Comparison of ENCODE assay signal across 22 cellular contexts in the genomic region with DNA sequence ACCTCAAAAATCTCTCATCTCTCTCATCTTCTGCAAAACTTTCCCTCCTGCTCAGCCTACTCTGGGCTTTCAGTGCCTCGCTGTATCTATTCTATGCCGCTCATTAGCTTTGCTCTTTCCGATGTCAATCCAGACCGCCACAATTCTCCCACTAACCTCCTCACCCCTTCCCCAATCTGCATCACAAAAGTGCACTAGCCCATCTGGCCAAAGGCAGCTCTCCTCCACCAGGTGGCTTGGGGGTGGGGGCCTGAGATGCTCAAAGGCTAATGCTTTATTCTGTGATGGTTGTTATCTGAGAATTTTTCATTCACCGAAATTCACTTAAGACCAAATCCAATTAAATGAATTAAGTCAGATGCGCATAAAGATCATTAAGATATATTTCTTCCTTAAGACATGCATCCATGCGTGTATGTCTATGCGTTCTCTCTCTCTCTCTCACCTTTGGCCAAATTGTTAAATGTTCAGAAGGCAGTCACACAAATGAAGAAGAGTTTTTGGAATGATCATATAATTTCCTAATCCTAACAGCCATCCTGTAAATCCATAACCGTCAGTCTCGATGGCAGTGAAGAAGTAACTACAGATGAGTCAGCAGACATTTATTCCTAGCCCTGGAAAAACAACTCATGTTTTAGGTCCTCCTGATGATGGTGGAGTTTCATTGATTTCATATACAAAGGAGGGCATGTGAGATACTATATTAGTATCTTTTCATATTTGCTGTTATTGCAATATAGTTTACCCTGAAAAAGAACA.
DNase-seq lines count a peak whose midpoint lies in the region; ATAC-seq and TF ChIP-seq lines count a peak whose summit lies in the region.
"Had no signal": no experiment of that assay in that cellular context is flagged by ENCODE, and none has a peak within 500 bp of the region (broad histone marks: within the 10 kb centered on the region; RNA-seq: fewer than 3 reads in every experiment).

No MANE protein-coding gene starts in this region.

- no peak for TF ChIP-seq EP300 in SK-N-SH (IDR thresholded peaks at IDR 0.05; ENCODE audit: borderline replicate concordance in 1 of 2, low read depth in 1 of 2, low read length in 1 of 2)

- no peaks in the 10 kb centered on the region for H4K20me1 ChIP-seq in SK-N-SH (ENCODE audit: insufficient read depth)

- no peak for ATAC-seq in foreskin keratinocyte
- ATAC-seq in psoas muscle = no peak
- ATAC-seq in HG03442 (IDR thresholded peaks at IDR 0.05; ENCODE audit: unreplicated experiment) = no peak
- ATAC-seq in CD4-positive, alpha-beta T cell (ENCODE audit: poor library complexity) = no peak
- ATAC-seq: left lobe of liver, mucosa of descending colon, T-cell, upper lobe of right lung had no signal

- H3K4me3 Mint-ChIP-seq in CD4-positive, alpha-beta T cell = no peak overlapping the region
- H3K4me3 Mint-ChIP-seq: T-cell had no signal

- WGBS in SK-N-SH (ENCODE audit: low lambda C conversion rate) = 80% methylated on average over 10 of the region's 10 CpGs
- WGBS in psoas muscle, 3 donors = 77 to 83% (median 78%) methylated on average over 10 of the region's 10 CpGs

- intact Hi-C loops in psoas muscle (cut with DNase I) = no loop called here
- intact Hi-C loops in CD4-positive, alpha-beta T cell (cut with DNase I, micrococcal nuclease) = no loop called here

- no peaks in the 10 kb centered on the region for H3K9me3 ChIP-seq in HAP-1
- H3K9me3 ChIP-seq in SK-N-SH = no peaks in the 10 kb centered on the region
- no peaks in the 10 kb centered on the region for H3K9me3 ChIP-seq in psoas muscle
- no peaks in the 10 kb centered on the region for H3K9me3 ChIP-seq in CD4-positive, alpha-beta T cell (ENCODE audit: control insufficient read depth, low read length)
- H3K9me3 ChIP-seq: Caco-2, mucosa of descending colon, spleen, upper lobe of right lung had no signal

- peaks cover 17% of the 10 kb centered on the region for H3K4me1 ChIP-seq in HAP-1
- H3K4me1 ChIP-seq in SK-N-SH (ENCODE audit: control insufficient read depth in 1 of 2, insufficient read depth in 2 of 2, low read depth in 1 of 2, low read length in 1 of 2) = peaks cover 0 to 26% of the 10 kb centered on the region in 2 experiments; a peak in 3 of 4 replicates
- H3K4me1 ChIP-seq in foreskin keratinocyte = no peaks in the 10 kb centered on the region
- peaks cover 70% of the 10 kb centered on the region for H3K4me1 ChIP-seq in psoas muscle
- H3K4me1 ChIP-seq: Caco-2, upper lobe of right lung had no signal

- no peaks in the 10 kb centered on the region for H3K4me1 Mint-ChIP-seq in CD4-positive, alpha-beta T cell (ENCODE audit: low read depth)
- H3K4me1 Mint-ChIP-seq: T-cell had no signal

- no peaks in the 10 kb centered on the region for H3F3A ChIP-seq in SK-N-SH (replicated peaks; ENCODE audit: insufficient read depth)

- no peaks in the 10 kb centered on the region for H3K36me3 ChIP-seq in HAP-1 (replicated peaks)
- no peaks in the 10 kb centered on the region for H3K36me3 ChIP-seq in SK-N-SH (replicated peaks in 1 of 2; ENCODE audit: control insufficient read depth in 1 of 2, insufficient read depth in 2 of 2, low read length in 1 of 2)
- no peaks in the 10 kb centered on the region for H3K36me3 ChIP-seq in psoas muscle (ENCODE audit: insufficient read depth in 1 of 2, low read depth in 1 of 2)
- H3K36me3 ChIP-seq: spleen, upper lobe of right lung had no signal

- no peak overlapping the region for H3K4me2 ChIP-seq in SK-N-SH

- no peak overlapping the region for H3K27ac Mint-ChIP-seq in CD4-positive, alpha-beta T cell
- H3K27ac Mint-ChIP-seq: T-cell had no signal

- POLR2A ChIA-PET in SK-N-SH (lab: Yijun Ruan, JAX) = no interaction called here
- POLR2A ChIA-PET in CD4-positive, alpha-beta T cell (lab: Charles Lee) = no interaction called here

- no peaks in the 10 kb centered on the region for H3K9me3 Mint-ChIP-seq in CD4-positive, alpha-beta T cell
- H3K9me3 Mint-ChIP-seq: T-cell had no signal

- H2AFZ ChIP-seq in SK-N-SH (ENCODE audit: low read depth) = no peak overlapping the region

- peaks cover 5% of the 10 kb centered on the region; the same call in 1 of the 2 replicates for H3K79me2 ChIP-seq in SK-N-SH (ENCODE audit: insufficient read depth)

- CTCF ChIA-PET in SK-N-SH (lab: Yijun Ruan, JAX) = interaction anchor here (0.9 to 1.4 kb wide), 2 partner anchors 32 to 166 kb away, joined by 3 to 4 read pairs; no protein-coding TSS in a partner anchor
- CTCF ChIA-PET in CD4-positive, alpha-beta T cell (lab: Charles Lee) = no interaction called here

- H3K4me3 ChIP-seq in HAP-1 (no peak overlapping the region), SK-N-SH (ENCODE audit: low read depth in 2 of 2, low read length in 1 of 2) (no peak overlapping the region), psoas muscle (no peak overlapping the region)
- H3K4me3 ChIP-seq: mucosa of descending colon, spleen, upper lobe of right lung had no signal

- TF ChIP-seq CTCF in SK-N-SH (IDR thresholded peaks at IDR 0.05) (peak; percentile 19; the same call in 1 of the 2 replicates), foreskin keratinocyte (conservative IDR thresholded peaks at IDR 0.05) (peak; percentile 3), psoas muscle (IDR thresholded peaks at IDR 0.05) (no peak)
- no peak for TF ChIP-seq CTCF in CD4-positive, alpha-beta T cell (IDR thresholded peaks at IDR 0.05)

- no peaks in the 10 kb centered on the region for H3K36me3 Mint-ChIP-seq in CD4-positive, alpha-beta T cell (ENCODE audit: low read depth)
- H3K36me3 Mint-ChIP-seq: T-cell had no signal

- no peaks in the 10 kb centered on the region for H3K9me2 ChIP-seq in SK-N-SH

- no peak for TF ChIP-seq RAD21 in SK-N-SH (IDR thresholded peaks at IDR 0.05; ENCODE audit: low read length)

- H3K27me3 ChIP-seq in HAP-1 (ENCODE audit: low read depth) (no peaks in the 10 kb centered on the region), SK-N-SH (ENCODE audit: insufficient read depth) (no peaks in the 10 kb centered on the region), foreskin keratinocyte (no peaks in the 10 kb centered on the region), psoas muscle (ENCODE audit: insufficient read depth in 3 of 3, low read length in 2 of 3) (no peaks in the 10 kb centered on the region)
- H3K27me3 ChIP-seq in CD4-positive, alpha-beta T cell (ENCODE audit: control insufficient read depth, insufficient read depth, low read length) = no peaks in the 10 kb centered on the region
- H3K27me3 ChIP-seq: spleen, upper lobe of right lung had no signal

- in situ Hi-C loops in HAP-1 (cut with MboI; ENCODE audit: low sequenced_read_pairs) = no loop called here

- no peaks in the 10 kb centered on the region for H3K27me3 Mint-ChIP-seq in CD4-positive, alpha-beta T cell

- H3K27ac ChIP-seq in SK-N-SH (ENCODE audit: low read depth in 2 of 2, low read length in 1 of 2) (no peak overlapping the region), foreskin keratinocyte (no peak overlapping the region), psoas muscle (peak overlapping the region; percentile 88)
- no peak overlapping the region for H3K27ac ChIP-seq in CD4-positive, alpha-beta T cell (ENCODE audit: low read depth, low read length)
- H3K27ac ChIP-seq: HL-60, spleen, upper lobe of right lung had no signal

- DNase-seq in HAP-1 (ENCODE audit: low spot score in 2 of 2) (peak; percentile 77 to 81), SK-N-SH (peak; percentile 14), foreskin keratinocyte (no peak), psoas muscle (no peak), DMS53 (lab: John Stamatoyannopoulos, UW) (no peak), RKO (ENCODE audit: low spot score) (no peak)
- DNase-seq in CD4-positive, alpha-beta T cell = no peak
- DNase-seq: activated CD4-positive, alpha-beta T cell treated with anti-CD3 and anti-CD28 coated beads, Interleukin-2, amount 50 U/mL, for 4 hours; activated gamma-delta T cell; amygdala; Caco-2; cerebellar nuclear complex; mucosa of descending colon; NCI-H2029 treated with DMSO at 0.1 percent for 48 hours; Right ventricle myocardium superior; spleen; stimulated activated CD4-positive, alpha-beta T cell treated with anti-CD3 and anti-CD28 coated beads, Interleukin-4, amount 100 ng/mL, for 4 hours; T-cell; upper lobe of right lung had no signal

- no peak overlapping the region for H3K9ac ChIP-seq in SK-N-SH

TF ChIP-seq in SK-N-SH, 30 proteins besides CTCF, POLR2A, EP300 and RAD21:
- TF ChIP-seq, protein P1, sequence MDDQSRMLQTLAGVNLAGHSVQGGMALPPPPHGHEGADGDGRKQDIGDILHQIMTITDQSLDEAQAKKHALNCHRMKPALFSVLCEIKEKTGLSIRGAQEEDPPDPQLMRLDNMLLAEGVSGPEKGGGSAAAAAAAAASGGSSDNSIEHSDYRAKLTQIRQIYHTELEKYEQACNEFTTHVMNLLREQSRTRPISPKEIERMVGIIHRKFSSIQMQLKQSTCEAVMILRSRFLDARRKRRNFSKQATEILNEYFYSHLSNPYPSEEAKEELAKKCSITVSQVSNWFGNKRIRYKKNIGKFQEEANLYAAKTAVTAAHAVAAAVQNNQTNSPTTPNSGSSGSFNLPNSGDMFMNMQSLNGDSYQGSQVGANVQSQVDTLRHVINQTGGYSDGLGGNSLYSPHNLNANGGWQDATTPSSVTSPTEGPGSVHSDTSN (IDR thresholded peaks at IDR 0.05) = peak; percentile 44; the same call in 1 of the 2 replicates
- TF ChIP-seq RCOR1 (IDR thresholded peaks at IDR 0.05; ENCODE audit: low read length) = no peak
- TF ChIP-seq, protein P2, sequence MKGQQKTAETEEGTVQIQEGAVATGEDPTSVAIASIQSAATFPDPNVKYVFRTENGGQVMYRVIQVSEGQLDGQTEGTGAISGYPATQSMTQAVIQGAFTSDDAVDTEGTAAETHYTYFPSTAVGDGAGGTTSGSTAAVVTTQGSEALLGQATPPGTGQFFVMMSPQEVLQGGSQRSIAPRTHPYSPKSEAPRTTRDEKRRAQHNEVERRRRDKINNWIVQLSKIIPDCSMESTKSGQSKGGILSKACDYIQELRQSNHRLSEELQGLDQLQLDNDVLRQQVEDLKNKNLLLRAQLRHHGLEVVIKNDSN (IDR thresholded peaks at IDR 0.05; ENCODE audit: borderline replicate concordance, low read depth) = no peak
- TF ChIP-seq, protein P3, sequence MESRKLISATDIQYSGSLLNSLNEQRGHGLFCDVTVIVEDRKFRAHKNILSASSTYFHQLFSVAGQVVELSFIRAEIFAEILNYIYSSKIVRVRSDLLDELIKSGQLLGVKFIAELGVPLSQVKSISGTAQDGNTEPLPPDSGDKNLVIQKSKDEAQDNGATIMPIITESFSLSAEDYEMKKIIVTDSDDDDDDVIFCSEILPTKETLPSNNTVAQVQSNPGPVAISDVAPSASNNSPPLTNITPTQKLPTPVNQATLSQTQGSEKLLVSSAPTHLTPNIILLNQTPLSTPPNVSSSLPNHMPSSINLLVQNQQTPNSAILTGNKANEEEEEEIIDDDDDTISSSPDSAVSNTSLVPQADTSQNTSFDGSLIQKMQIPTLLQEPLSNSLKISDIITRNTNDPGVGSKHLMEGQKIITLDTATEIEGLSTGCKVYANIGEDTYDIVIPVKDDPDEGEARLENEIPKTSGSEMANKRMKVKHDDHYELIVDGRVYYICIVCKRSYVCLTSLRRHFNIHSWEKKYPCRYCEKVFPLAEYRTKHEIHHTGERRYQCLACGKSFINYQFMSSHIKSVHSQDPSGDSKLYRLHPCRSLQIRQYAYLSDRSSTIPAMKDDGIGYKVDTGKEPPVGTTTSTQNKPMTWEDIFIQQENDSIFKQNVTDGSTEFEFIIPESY (IDR thresholded peaks at IDR 0.05; ENCODE audit: borderline replicate concordance, low read depth) = no peak

Comparison
In these comparisons a context has a peak if more than half of its experiments do, and no peak if none do; other contexts are left out.
1. DNase-seq: peak in HAP-1 (2 of 2) and SK-N-SH (single experiment); none in foreskin keratinocyte (0 of 2), psoas muscle (0 of 2), DMS53 (single experiment), CD4-positive, alpha-beta T cell (0 of 10) and RKO (single experiment).
2. CTCF ChIP-seq: peak in SK-N-SH (single experiment) and foreskin keratinocyte (single experiment); none in psoas muscle (single experiment) and CD4-positive, alpha-beta T cell (single experiment).